1 cellular context compared by ENCODE assay signal in the genomic region with DNA sequence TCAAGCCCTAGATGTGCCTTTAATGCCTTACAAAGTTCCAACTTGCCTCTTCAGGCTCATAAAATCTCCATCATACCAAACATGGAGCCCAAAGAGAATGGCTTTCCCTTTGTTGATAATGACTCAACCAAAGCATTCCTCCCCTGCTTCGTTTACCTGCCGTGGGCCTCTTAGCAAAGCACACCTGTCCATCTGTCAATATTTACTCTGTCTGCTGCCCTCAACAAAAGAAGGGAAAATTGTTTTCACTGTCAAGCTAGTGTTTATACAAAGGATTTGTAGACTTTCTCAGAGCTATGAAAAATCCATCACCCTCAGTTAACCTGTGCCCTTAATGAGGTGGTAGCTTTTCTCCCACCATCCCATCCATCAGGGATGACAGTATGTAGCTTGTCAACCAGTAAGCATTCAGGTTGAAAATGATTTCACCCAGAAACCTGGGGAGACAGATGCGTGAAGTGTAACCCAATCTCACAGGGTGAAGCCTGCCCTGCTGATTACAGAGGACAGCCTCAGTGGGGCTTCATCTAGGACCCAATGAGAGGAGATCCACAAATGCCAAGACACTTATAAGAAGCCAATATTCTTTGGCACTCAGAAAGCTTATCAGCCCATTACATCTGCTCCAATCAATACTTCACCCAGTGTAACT.
TF ChIP-seq lines count a peak whose summit lies in the region.

No MANE protein-coding gene starts in this region.

TF ChIP-seq in GM23338, 12 proteins besides CTCF, POLR2A, EP300 and RAD21 (continued from another document):
- TF ChIP-seq, protein P1, sequence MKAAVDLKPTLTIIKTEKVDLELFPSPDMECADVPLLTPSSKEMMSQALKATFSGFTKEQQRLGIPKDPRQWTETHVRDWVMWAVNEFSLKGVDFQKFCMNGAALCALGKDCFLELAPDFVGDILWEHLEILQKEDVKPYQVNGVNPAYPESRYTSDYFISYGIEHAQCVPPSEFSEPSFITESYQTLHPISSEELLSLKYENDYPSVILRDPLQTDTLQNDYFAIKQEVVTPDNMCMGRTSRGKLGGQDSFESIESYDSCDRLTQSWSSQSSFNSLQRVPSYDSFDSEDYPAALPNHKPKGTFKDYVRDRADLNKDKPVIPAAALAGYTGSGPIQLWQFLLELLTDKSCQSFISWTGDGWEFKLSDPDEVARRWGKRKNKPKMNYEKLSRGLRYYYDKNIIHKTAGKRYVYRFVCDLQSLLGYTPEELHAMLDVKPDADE (IDR thresholded peaks at IDR 0.05): no peak
